In the genomic region with DNA sequence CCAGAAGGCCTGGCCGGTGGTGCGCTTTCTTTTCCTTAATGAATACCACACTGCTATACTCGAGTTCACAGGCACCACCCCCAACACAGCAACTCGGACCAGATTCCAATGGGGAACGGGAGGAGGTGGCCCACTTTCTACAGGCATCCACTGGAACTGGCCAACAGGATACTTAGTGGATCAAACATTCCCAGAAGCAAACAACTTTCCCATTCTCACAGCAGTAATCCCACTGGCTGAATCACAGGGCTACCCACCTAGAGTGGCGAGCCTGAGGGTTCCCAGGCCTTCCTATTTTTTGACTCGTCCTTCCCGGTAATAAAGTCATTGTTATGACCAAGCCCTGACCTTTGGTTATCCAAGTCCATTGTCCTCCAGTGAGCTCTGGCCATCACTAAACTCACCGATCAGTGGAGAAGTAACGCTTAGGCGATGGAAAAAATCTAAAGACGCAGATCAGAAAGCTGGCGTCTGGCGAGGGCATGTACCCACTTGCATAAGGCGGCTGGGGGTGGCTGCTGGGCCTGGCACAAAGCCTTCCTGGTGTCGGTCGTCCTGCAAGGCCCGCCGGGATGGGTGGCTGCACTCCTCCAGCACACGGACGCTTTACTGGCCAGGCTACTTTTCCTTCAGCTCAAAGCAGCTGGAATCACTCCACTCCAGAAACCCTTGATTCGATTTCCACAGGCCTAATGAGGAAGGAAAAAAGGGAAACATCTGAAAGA, we compare ENCODE assay signal across 8 cellular contexts. TPM values are rescaled to one million over a fixed set of nuclear protein-coding genes. Genes with fewer than 3 reads are reported as not detected.
DNase-seq lines count a peak whose midpoint lies in the region; ATAC-seq and TF ChIP-seq lines count a peak whose summit lies in the region.

No MANE protein-coding gene starts in this region.

- H3K36me3 ChIP-seq in BLaER1 treated with 17β-estradiol and CSF1 and Interleukin-3, amounts not matched to agents 10 nM and 100 nM, result peaks cover 19 to 55% (median 39%) of the 10 kb centered on the region in 11 experiments
- H3K36me3 ChIP-seq in OCI-LY7 (ENCODE audit: insufficient read depth, low read length) (no peaks in the 10 kb centered on the region), endocrine pancreas (ENCODE audit: control insufficient read depth, insufficient read depth, low read length) (no peaks in the 10 kb centered on the region), muscle layer of duodenum (ENCODE audit: control insufficient read depth in 1 of 2, insufficient read depth in 2 of 2, low read length in 2 of 2) (peaks cover 10 to 23% of the 10 kb centered on the region in 2 donors)

- H4K20me1 ChIP-seq in BLaER1 treated with 17β-estradiol and CSF1 and Interleukin-3, amounts not matched to agents 10 nM and 100 nM, result no peaks in the 10 kb centered on the region
- no peaks in the 10 kb centered on the region for H4K20me1 ChIP-seq in OCI-LY7 (ENCODE audit: insufficient read depth, low read length)

- no peaks in the 10 kb centered on the region for H3K9me3 ChIP-seq in BLaER1 treated with 17β-estradiol and CSF1 and Interleukin-3, amounts not matched to agents 10 nM and 100 nM (replicated peaks in 1 of 11)
- H3K9me3 ChIP-seq in OCI-LY7 (ENCODE audit: low read length) (no peaks in the 10 kb centered on the region), endocrine pancreas (ENCODE audit: control insufficient read depth, low read length) (no peaks in the 10 kb centered on the region), muscle layer of duodenum (ENCODE audit: control insufficient read depth in 1 of 2, low read length in 2 of 2) (no peaks in the 10 kb centered on the region)

- POLR2A ChIA-PET in OCI-LY7 (lab: Charles Lee), result interaction anchor here (0.6 to 0.8 kb wide), 3 partner anchors 79 to 87 kb away, joined by 3 to 5 read pairs (median 3); no protein-coding TSS in a partner anchor

- CTCF ChIA-PET in OCI-LY7 (lab: Charles Lee; ENCODE audit: unreplicated experiment), result no interaction called here

- H3K27ac ChIP-seq in BLaER1 treated with 17β-estradiol and CSF1 and Interleukin-3, amounts not matched to agents 10 nM and 100 nM, result peak overlapping the region in 7 of 11 experiments; percentile 85 to 95 (median 91); a peak in 12 of 22 replicates
- H3K27ac ChIP-seq in OCI-LY7 (ENCODE audit: low read depth, low read length, poor library complexity, severe bottlenecking), result no peak overlapping the region
- H3K27ac ChIP-seq in muscle layer of duodenum (ENCODE audit: low read length), result peak overlapping the region; percentile 71

- H3K4me1 ChIP-seq in BLaER1 treated with 17β-estradiol and CSF1 and Interleukin-3, amounts not matched to agents 10 nM and 100 nM, result peaks cover 21 to 27% (median 24%) of the 10 kb centered on the region in 10 experiments
- H3K4me1 ChIP-seq in OCI-LY7 (ENCODE audit: insufficient read depth, low read length, poor library complexity, severe bottlenecking) (peaks cover 13% of the 10 kb centered on the region), endocrine pancreas (ENCODE audit: control insufficient read depth, insufficient read depth, low read length) (peaks cover 5% of the 10 kb centered on the region), muscle layer of duodenum (ENCODE audit: control insufficient read depth in 1 of 2, insufficient read depth in 2 of 2, low read length in 2 of 2) (peaks cover 4 to 5% of the 10 kb centered on the region in 2 donors)

- no peak for DNase-seq in OCI-LY7 (ENCODE audit: low spot score)
- no peak for DNase-seq in GDM1 (lab: John Stamatoyannopoulos, UW)

- ATAC-seq in HG02798 (IDR thresholded peaks at IDR 0.05; ENCODE audit: poor library complexity, unreplicated experiment), result no peak
- no peak for ATAC-seq in GM21360 (IDR thresholded peaks at IDR 0.05; ENCODE audit: unreplicated experiment)
- no peak for ATAC-seq in HG02571 (IDR thresholded peaks at IDR 0.05; ENCODE audit: unreplicated experiment)

- H3K79me2 ChIP-seq in OCI-LY7 (ENCODE audit: insufficient read depth, low read depth, low read length), result no peaks in the 10 kb centered on the region; the same call in 1 of the 2 replicates

- H3K9ac ChIP-seq in BLaER1 treated with 17β-estradiol and CSF1 and Interleukin-3, amounts not matched to agents 10 nM and 100 nM, result peak overlapping the region in 10 of 11 experiments; percentile 89 to 95 (median 93); a peak in 18 of 22 replicates
- peak overlapping the region; percentile 89 for H3K9ac ChIP-seq in endocrine pancreas (ENCODE audit: control insufficient read depth, insufficient read depth, low read length)

- H2AFZ ChIP-seq in OCI-LY7 (ENCODE audit: low read length), result peak overlapping the region; percentile 96

- intact Hi-C loops in OCI-LY7 (cut with micrococcal nuclease; ENCODE audit: unreplicated experiment), result loop anchor here (2.0 kb wide), 1 partner anchor 73 kb away; the partner anchor contains the start of gene ARL6IP5

- peak overlapping the region; percentile 73 to 94 (median 84) for H3K4me3 ChIP-seq in BLaER1 treated with 17β-estradiol and CSF1 and Interleukin-3, amounts not matched to agents 10 nM and 100 nM
- peak overlapping the region; percentile 73 for H3K4me3 ChIP-seq in OCI-LY7 (ENCODE audit: low read depth, low read length, poor library complexity, severe bottlenecking)
- peak overlapping the region; percentile 11 for H3K4me3 ChIP-seq in endocrine pancreas (ENCODE audit: control insufficient read depth, insufficient read depth, low read length)
- peak overlapping the region; percentile 66 to 72 for H3K4me3 ChIP-seq in muscle layer of duodenum (ENCODE audit: low read depth in 1 of 2, low read length in 2 of 2)

- TF ChIP-seq CTCF in OCI-LY7 (conservative IDR thresholded peaks at IDR 0.05; ENCODE audit: low read length), result no peak

- BruUV-seq in OCI-LY7 (replicated peaks; lab: Mats Ljungman, UMichigan), result no TSS peak

- H3K9me2 ChIP-seq in OCI-LY7 (ENCODE audit: insufficient read depth, low read length), result no peaks in the 10 kb centered on the region

- no peaks in the 10 kb centered on the region for H3K27me3 ChIP-seq in BLaER1 treated with 17β-estradiol and CSF1 and Interleukin-3, amounts not matched to agents 10 nM and 100 nM
- no peaks in the 10 kb centered on the region for H3K27me3 ChIP-seq in endocrine pancreas (ENCODE audit: control insufficient read depth, insufficient read depth, low read length)
- no peaks in the 10 kb centered on the region for H3K27me3 ChIP-seq in muscle layer of duodenum (ENCODE audit: low read depth, low read length)

- H3K4me2 ChIP-seq in BLaER1 treated with 17β-estradiol and CSF1 and Interleukin-3, amounts not matched to agents 10 nM and 100 nM, result peak overlapping the region; percentile 68 to 93 (median 85)
- H3K4me2 ChIP-seq in OCI-LY7 (ENCODE audit: low read length), result peak overlapping the region; percentile 76; the same call in 1 of the 2 replicates

RNA-seq across cellular contexts. Expression of gene EOGT, which starts 1.2 kb away (rescaled TPM):
- total RNA-seq in OCI-LY7 (2014; rRNA removed; shearing (Covaris generic)), result 3.6 and 5.9 TPM in 2 replicates
- total RNA-seq in OCI-LY7 (2022), result 8.7 and 10.8 TPM in 2 replicates

RNA-seq across cellular contexts. Expression of gene TMF1, which starts 39.9 kb away (rescaled TPM):
- 16.6 and 20.8 TPM in 2 replicates for total RNA-seq in OCI-LY7 (2014; rRNA removed; shearing (Covaris generic))
- total RNA-seq in OCI-LY7 (2022), result 29.0 and 29.4 TPM in 2 replicates

Comparison
In these comparisons a context has a peak if more than half of its experiments do, and no peak if none do; other contexts are left out.
1. H3K4me3 ChIP-seq: peak in every context shown above with its lines; median percentile 84 in BLaER1 treated with 17β-estradiol and CSF1 and Interleukin-3, amounts not matched to agents 10 nM and 100 nM; 73 in OCI-LY7; 69 in muscle layer of duodenum; 11 in endocrine pancreas.